ENCODE assay signal across 8 cellular contexts in the genomic region with DNA sequence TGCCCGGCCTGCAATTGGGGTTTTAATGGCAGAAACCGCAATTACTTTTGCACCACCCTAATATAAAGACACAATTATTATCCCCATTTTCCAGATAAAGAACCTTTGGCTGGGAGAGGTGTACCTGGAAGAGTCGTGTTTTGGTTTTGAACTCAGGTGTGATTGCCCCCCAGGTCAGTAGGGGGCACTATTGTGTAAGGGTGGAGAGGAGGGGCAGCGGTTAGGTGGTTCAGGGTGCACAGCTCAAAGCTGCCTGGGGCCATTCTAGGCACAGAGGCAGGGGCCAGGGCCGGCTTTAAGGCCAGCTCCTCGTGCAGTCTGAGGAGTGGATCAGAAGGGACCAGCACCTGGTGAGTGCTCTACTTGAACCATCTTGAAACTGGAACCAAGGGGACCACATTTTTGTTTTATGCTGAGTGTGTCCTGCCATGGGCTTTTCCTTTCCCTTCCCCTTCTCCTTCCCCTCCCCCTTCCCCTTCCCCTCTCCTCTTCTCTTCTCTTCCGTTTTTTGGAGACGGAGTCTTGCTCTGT. TPM values are rescaled to one million over a fixed set of nuclear protein-coding genes. Genes with fewer than 3 reads are reported as not detected.
DNase-seq lines count a peak whose midpoint lies in the region; ATAC-seq and TF ChIP-seq lines count a peak whose summit lies in the region.

No MANE protein-coding gene starts in this region.

- H3K27me3 Mint-ChIP-seq in mesothelial cell of epicardium (ENCODE audit: low read depth), result no peaks in the 10 kb centered on the region

- peak; percentile 59 for ATAC-seq in Right ventricle myocardium inferior
- ATAC-seq in HG03039 (IDR thresholded peaks at IDR 0.05; ENCODE audit: unreplicated experiment), result no peak

- DNase-seq in Right ventricle myocardium inferior (ENCODE audit: missing footprints) (no peak), cardiac septum (ENCODE audit: low spot score) (no peak), NCI-H2029 treated with DMSO at 0.1 percent for 48 hours (lab: John Stamatoyannopoulos, UW) (peak; percentile 28), colonic mucosa (peak; percentile 88), mesothelial cell of epicardium (ENCODE audit: low spot score in 2 of 2, unreplicated experiment in 2 of 2) (no peak), tibial artery (peak in 1 of 2 donors; percentile 54)
- peak; percentile 41 to 60 (median 52) for DNase-seq in activated CD4-positive, CD25-positive, alpha-beta regulatory T cell (lab: John Stamatoyannopoulos, UW)

- intact Hi-C loops in Right ventricle myocardium inferior (cut with DNase I), result loop anchor here (1.0 kb wide), 1 partner anchor 41 kb away; no protein-coding TSS in a partner anchor
- intact Hi-C loops in cardiac septum (cut with DNase I), result no loop called here
- intact Hi-C loops in colonic mucosa (cut with DNase I), result loop anchor here (1.0 to 5.0 kb wide), 2 partner anchors 64 to 166 kb away; no protein-coding TSS in a partner anchor
- intact Hi-C loops in tibial artery (cut with DNase I; ENCODE audit: low total_unique reads), result no loop called here

- H3K27ac ChIP-seq in colonic mucosa (no peak overlapping the region), tibial artery (no peak overlapping the region)

- no peak overlapping the region for H3K27ac Mint-ChIP-seq in mesothelial cell of epicardium

- peak overlapping the region in 1 of 2 donors; percentile 12 for H3K9ac ChIP-seq in colonic mucosa (ENCODE audit: low read depth in 2 of 2, low read length in 2 of 2)

- H3K27me3 ChIP-seq in colonic mucosa (no peaks in the 10 kb centered on the region), tibial artery (no peaks in the 10 kb centered on the region)

- H3K36me3 ChIP-seq in colonic mucosa, result no peaks in the 10 kb centered on the region
- H3K36me3 ChIP-seq in tibial artery, result no peaks in the 10 kb centered on the region

- no peaks in the 10 kb centered on the region for H3K9me3 ChIP-seq in colonic mucosa
- H3K9me3 ChIP-seq in tibial artery, result no peaks in the 10 kb centered on the region

- H3K9me3 Mint-ChIP-seq in mesothelial cell of epicardium, result no peaks in the 10 kb centered on the region

- peak; percentile 81 for TF ChIP-seq CTCF in colonic mucosa (IDR thresholded peaks at IDR 0.05)
- peak; percentile 59 for TF ChIP-seq CTCF in mesothelial cell of epicardium (IDR thresholded peaks at IDR 0.05; ENCODE audit: unreplicated experiment)
- peak; percentile 66 to 67 for TF ChIP-seq CTCF in tibial artery (IDR thresholded peaks at IDR 0.05)

- no peak overlapping the region for H3K4me3 Mint-ChIP-seq in mesothelial cell of epicardium

- no peaks in the 10 kb centered on the region for H3K4me1 ChIP-seq in colonic mucosa
- peaks cover 0 to 3% (median 2%) of the 10 kb centered on the region in 4 donors for H3K4me1 ChIP-seq in tibial artery

- no peak overlapping the region for H3K4me3 ChIP-seq in colonic mucosa
- no peak overlapping the region for H3K4me3 ChIP-seq in tibial artery

- no peaks in the 10 kb centered on the region for H3K36me3 Mint-ChIP-seq in mesothelial cell of epicardium

- peaks cover 11% of the 10 kb centered on the region for H3K4me1 Mint-ChIP-seq in mesothelial cell of epicardium

RNA-seq across cellular contexts. Expression of gene FCGRT, which starts 5.8 kb away (rescaled TPM):
- 105 TPM for total RNA-seq in Right ventricle myocardium inferior
- total RNA-seq in cardiac septum, result 50.6 TPM
- total RNA-seq in colonic mucosa, result 100 to 1,000 TPM; 285 to 621 TPM
- total RNA-seq in mesothelial cell of epicardium, result 121 to 132 TPM (median 127 TPM) in 3 replicates

RNA-seq across cellular contexts. Expression of gene RPS11, which starts 10.4 kb away (rescaled TPM):
- total RNA-seq in Right ventricle myocardium inferior (1,100 TPM), cardiac septum (729 TPM), colonic mucosa (1,000 to 10,000 TPM; 1,734 to 1,870 TPM), mesothelial cell of epicardium (2,052 to 2,151 TPM (median 2,132 TPM) in 3 replicates)

RNA-seq across cellular contexts. Expression of gene RPL13A, which starts 19.2 kb away (rescaled TPM):
- 1,486 TPM for total RNA-seq in Right ventricle myocardium inferior
- total RNA-seq in cardiac septum, result 1,030 TPM
- 1,000 to 10,000 TPM; 2,431 to 2,528 TPM for total RNA-seq in colonic mucosa
- total RNA-seq in mesothelial cell of epicardium, result 2,869 to 2,959 TPM (median 2,954 TPM) in 3 replicates

RNA-seq across cellular contexts. Expression of gene RCN3, which starts 21.2 kb away (rescaled TPM):
- 7.4 TPM for total RNA-seq in Right ventricle myocardium inferior
- total RNA-seq in cardiac septum, result 14.0 TPM
- total RNA-seq in colonic mucosa, result 10 to 100 TPM; 16.9 to 55.1 TPM
- 30.3 to 35.1 TPM (median 31.1 TPM) in 3 replicates for total RNA-seq in mesothelial cell of epicardium

RNA-seq across cellular contexts. Expression of gene FLT3LG, which starts 32.6 kb away (rescaled TPM):
- total RNA-seq in Right ventricle myocardium inferior (4.7 TPM), cardiac septum (3.8 TPM), colonic mucosa (1 to 10 TPM; 2.9 to 4.9 TPM), mesothelial cell of epicardium (1.8 to 2.4 TPM (median 2.0 TPM) in 3 replicates)

Comparison
In these comparisons a context has a peak if more than half of its experiments do, and no peak if none do; other contexts are left out.
1. intact Hi-C loops: an anchor here in Right ventricle myocardium inferior (1.0 kb wide) and colonic mucosa (1.0 to 5.0 kb wide); none called in cardiac septum and tibial artery.
2. DNase-seq: peak in NCI-H2029 treated with DMSO at 0.1 percent for 48 hours (single experiment), activated CD4-positive, CD25-positive, alpha-beta regulatory T cell (4 of 4) and colonic mucosa (single experiment); none in Right ventricle myocardium inferior (single experiment), cardiac septum (single experiment) and mesothelial cell of epicardium (0 of 2).
3. Peak in every context shown above with its lines, with median percentiles within 50 percentile points of each other: CTCF ChIP-seq.